Comparison of ENCODE assay signal across 9 cellular contexts in genomic region chr5:123421773-123422172, GRCh38. TPM values are rescaled to one million over a fixed set of nuclear protein-coding genes. Genes with fewer than 3 reads are reported as not detected.
DNase-seq lines count a peak whose midpoint lies in the region; FAIRE-seq and TF ChIP-seq lines count a peak whose summit lies in the region.
"Had no signal": no experiment of that assay in that cellular context is flagged by ENCODE, and none has a peak within 500 bp of the region (broad histone marks: within the 10 kb centered on the region; RNA-seq: fewer than 3 reads in every experiment).

No MANE protein-coding gene starts in this region.

- no peak for TF ChIP-seq POLR2A in H54 (IDR thresholded peaks at IDR 0.05; ENCODE audit: low read depth, low read length)
- no peak for TF ChIP-seq POLR2A in spleen (IDR thresholded peaks at IDR 0.05)

- H3K9me3 ChIP-seq in spleen: no peaks in the 10 kb centered on the region

- no peaks in the 10 kb centered on the region for H3K27me3 ChIP-seq in spleen (replicated peaks in 1 of 7)

- FAIRE-seq in H54 (lab: Jason Lieb, UNC): peak; percentile 30
- FAIRE-seq: GM12891 had no signal

- H3K4me1 ChIP-seq in spleen: peaks cover 10 to 70% (median 36%) of the 10 kb centered on the region in 6 donors

- H3K27ac ChIP-seq in VCaP (peak overlapping the region; percentile 84), spleen (peak overlapping the region in 1 of 8 donors; percentile 96)

- WGBS in spleen, 5 donors: 26 to 46% (median 35%) methylated on average over 2 of the region's 2 CpGs

- H3K36me3 ChIP-seq in spleen: peaks cover 0 to 22% (median 12%) of the 10 kb centered on the region in 6 donors

- DNase-seq in H54 (ENCODE audit: insufficient read length, low spot score) (no peak), inferior parietal cortex (ENCODE audit: extremely low spot score) (peak; percentile 6), spleen (no peak), activated gamma-delta T cell (lab: John Stamatoyannopoulos, UW) (no peak), NCI-H524 treated with DMSO at 0.1 percent for 48 hours (lab: John Stamatoyannopoulos, UW) (no peak), hepatic stellate cell (ENCODE audit: low spot score) (no peak), NCI-H510A treated with DMSO at 0.1 percent for 48 hours (lab: John Stamatoyannopoulos, UW) (no peak)

- intact Hi-C loops in spleen (cut with DNase I; ENCODE audit: low total_unique reads): loop anchor here (5.0 kb wide), 1 partner anchor 91 kb away; the partner anchor contains the start of gene CSNK1G3

- TF ChIP-seq CTCF in VCaP (conservative IDR thresholded peaks at IDR 0.05) (no peak), spleen (IDR thresholded peaks at IDR 0.05 in 8 of 11, conservative IDR thresholded peaks at IDR 0.05 in 3 of 11) (no peak)

- H3K4me3 ChIP-seq in spleen: peak overlapping the region; percentile 71 to 79 (median 76)

RNA-seq across cellular contexts. Expression of gene CEP120, which starts 1.4 kb away (rescaled TPM):
- 10 to 100 TPM; 27.7 to 43.3 (median 33.5) TPM for total RNA-seq in spleen
- 10 to 100 TPM in 2 of 3 donors, 1 to 10 TPM in 1; 9.2 to 11.2 (median 10.5) TPM for polyA plus RNA-seq in spleen
